Comparison of ENCODE assay signal across 13 cellular contexts in the genomic region with DNA sequence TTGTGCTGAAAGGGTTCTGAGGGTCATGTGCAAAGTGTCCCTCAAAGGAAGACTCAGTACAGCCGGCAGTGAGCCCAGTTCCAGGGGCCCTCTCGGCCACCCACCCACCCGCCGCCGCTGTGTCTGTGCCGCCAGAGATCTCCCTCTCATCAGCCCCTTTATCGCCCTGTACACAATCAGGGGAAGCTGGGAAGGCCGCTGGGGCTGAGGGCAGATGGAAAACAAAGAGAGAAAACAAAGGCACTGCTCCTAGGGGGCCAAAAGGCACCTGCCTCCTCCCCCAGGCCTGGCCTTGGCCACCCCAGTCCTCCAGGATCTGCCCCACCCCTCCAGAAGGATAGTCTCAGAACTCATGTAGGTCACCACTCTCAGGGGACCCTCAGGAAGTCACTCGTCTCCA.
A peak's percentile ranks its signal among the peaks of the same experiment; 100 is the strongest.
DNase-seq lines count a peak whose midpoint lies in the region; ATAC-seq, FAIRE-seq and TF ChIP-seq lines count a peak whose summit lies in the region.
"Had no signal": no experiment of that assay in that cellular context is flagged by ENCODE, and none has a peak within 500 bp of the region (broad histone marks: within the 10 kb centered on the region; RNA-seq: fewer than 3 reads in every experiment).

No MANE protein-coding gene starts in this region.

- H3K27ac ChIP-seq in HepG2 (ENCODE audit: extremely low read length, insufficient read depth, low read length) (no peak overlapping the region), subcutaneous abdominal adipose tissue (ENCODE audit: low read depth, low read length) (peak overlapping the region; percentile 90), A673 (ENCODE audit: low read depth, low read length, poor library complexity, severe bottlenecking) (no peak overlapping the region)

- no peak for TF ChIP-seq CTCF in HepG2 (CRISPR knock-in tag; IDR thresholded peaks at IDR 0.05)
- no peak for TF ChIP-seq CTCF in A673 (conservative IDR thresholded peaks at IDR 0.05; ENCODE audit: low read depth, low read length)

- H3K4me3 ChIP-seq in HepG2 (replicated peaks in 1 of 3; ENCODE audit: insufficient read depth in 1 of 3, low read depth in 2 of 3, low read length in 3 of 3) (no peak overlapping the region), subcutaneous abdominal adipose tissue (ENCODE audit: low read depth in 1 of 5, low read length in 5 of 5) (no peak overlapping the region), A673 (ENCODE audit: low read depth, low read length, poor library complexity, severe bottlenecking) (no peak overlapping the region)

- intact Hi-C loops in HepG2 (cut with micrococcal nuclease; ENCODE audit: unreplicated experiment) (no loop called here), A673 (cut with micrococcal nuclease; ENCODE audit: unreplicated experiment) (no loop called here)

- no peak overlapping the region for H3K4me3 Mint-ChIP-seq in activated CD4-positive, alpha-beta T cell treated with anti-CD3 and anti-CD28 coated beads, Interleukin-2, amount 10 ng/mL, durations not matched to agents 7 days and 5 days
- no peak overlapping the region for H3K4me3 Mint-ChIP-seq in activated naive CD8-positive, alpha-beta T cell
- H3K4me3 Mint-ChIP-seq: WTC11 had no signal

- H3K36me3 Mint-ChIP-seq in activated CD4-positive, alpha-beta T cell treated with anti-CD3 and anti-CD28 coated beads, Interleukin-2, amount 10 ng/mL, durations not matched to agents 7 days and 5 days (ENCODE audit: low read depth): peaks cover 6% of the 10 kb centered on the region
- H3K36me3 Mint-ChIP-seq in activated naive CD8-positive, alpha-beta T cell: no peaks in the 10 kb centered on the region

- BruUV-seq in HepG2 (replicated peaks; lab: Mats Ljungman, UMichigan): no TSS peak
- BruUV-seq in A673 (replicated peaks; lab: Mats Ljungman, UMichigan): no TSS peak

- POLR2A ChIA-PET in activated CD4-positive, alpha-beta T cell treated with anti-CD3 and anti-CD28 coated beads, Interleukin-2, amount 10 ng/mL, durations not matched to agents 7 days and 5 days (lab: Charles Lee): no interaction called here
- POLR2A ChIA-PET in HepG2 (lab: Yijun Ruan, JAX): no interaction called here
- POLR2A ChIA-PET in A673 (lab: Charles Lee; ENCODE audit: low non-redundant PET): no interaction called here

- TF ChIP-seq RAD21 in HepG2 (CRISPR knock-in tag; IDR thresholded peaks at IDR 0.05): no peak

- no peak overlapping the region for H3K4me2 ChIP-seq in HepG2 (ENCODE audit: low read depth, low read length)

- ATAC-seq in HepG2 (no peak), HG02884 (IDR thresholded peaks at IDR 0.05; ENCODE audit: unreplicated experiment) (no peak)
- ATAC-seq: WTC11 had no signal

- H3K4me1 ChIP-seq in HepG2 (ENCODE audit: insufficient read depth, low read length) (peaks cover 48% of the 10 kb centered on the region), subcutaneous abdominal adipose tissue (ENCODE audit: control insufficient read depth in 5 of 5, insufficient read depth in 5 of 5, low read length in 5 of 5) (peaks cover 24 to 89% (median 79%) of the 10 kb centered on the region in 5 donors), A673 (ENCODE audit: insufficient read depth, low read length, poor library complexity, severe bottlenecking) (no peaks in the 10 kb centered on the region)

- H2AFZ ChIP-seq in HepG2 (ENCODE audit: low read length): no peak overlapping the region

- TF ChIP-seq EP300 in HepG2 (IDR thresholded peaks at IDR 0.05; ENCODE audit: low read depth in 2 of 2, low read length in 2 of 2) (no peak), HepG2 (CRISPR knock-in tag; IDR thresholded peaks at IDR 0.05; ENCODE audit: borderline replicate concordance) (no peak)

- in situ Hi-C loops in HepG2 (cut with HindIII; ENCODE audit: extremely low pct_ligation_motif_present, low pct_unique_long_range_greater_than_20kb): no loop called here

- CTCF ChIA-PET in activated CD4-positive, alpha-beta T cell treated with anti-CD3 and anti-CD28 coated beads, Interleukin-2, amount 10 ng/mL, durations not matched to agents 7 days and 5 days (lab: Charles Lee): interaction anchor here (2.0 kb wide), 1 partner anchor 12 kb away, joined by 4 read pairs; no protein-coding TSS in a partner anchor
- CTCF ChIA-PET in HepG2 (lab: Yijun Ruan, JAX; ENCODE audit: low intra/inter-chr PET ratio, low total read pairs) (no interaction called here), A673 (lab: Charles Lee) (no interaction called here)

- H3K27me3 ChIP-seq in HepG2 (ENCODE audit: control insufficient read depth in 1 of 2, insufficient read depth in 2 of 2, low read length in 2 of 2) (no peaks in the 10 kb centered on the region), subcutaneous abdominal adipose tissue (ENCODE audit: control insufficient read depth in 5 of 5, insufficient read depth in 4 of 5, low read length in 5 of 5) (no peaks in the 10 kb centered on the region), A673 (replicated peaks; ENCODE audit: insufficient read depth, low read depth, low read length, poor library complexity) (no peaks in the 10 kb centered on the region)

- peaks cover 39% of the 10 kb centered on the region for H3K4me1 Mint-ChIP-seq in activated CD4-positive, alpha-beta T cell treated with anti-CD3 and anti-CD28 coated beads, Interleukin-2, amount 10 ng/mL, durations not matched to agents 7 days and 5 days
- H3K4me1 Mint-ChIP-seq in activated naive CD8-positive, alpha-beta T cell (ENCODE audit: low read depth): peaks cover 45% of the 10 kb centered on the region

- no peaks in the 10 kb centered on the region for H3K9me3 ChIP-seq in HepG2 (ENCODE audit: low read length)
- no peaks in the 10 kb centered on the region for H3K9me3 ChIP-seq in subcutaneous abdominal adipose tissue (ENCODE audit: control insufficient read depth in 5 of 5, low read length in 5 of 5)
- no peaks in the 10 kb centered on the region for H3K9me3 ChIP-seq in A673 (ENCODE audit: low read depth, low read length, poor library complexity, severe bottlenecking)

- WGBS in HepG2 (ENCODE audit: low lambda C conversion rate): 90% methylated on average over 9 of the region's 9 CpGs

- peaks cover 28% of the 10 kb centered on the region for H3K79me2 ChIP-seq in HepG2 (ENCODE audit: insufficient read depth, low read length)

- TF ChIP-seq POLR2A in HepG2 (IDR thresholded peaks at IDR 0.05; ENCODE audit: insufficient read depth in 1 of 2, low read depth in 2 of 2, low read length in 2 of 2): no peak

- H4K20me1 ChIP-seq in HepG2 (ENCODE audit: insufficient read depth, low read length): peaks cover 22% of the 10 kb centered on the region

- no peak for FAIRE-seq in HepG2 (lab: Jason Lieb, UNC)
- FAIRE-seq: GM18507 had no signal

- peaks cover 35 to 85% of the 10 kb centered on the region in 2 experiments for H3K36me3 ChIP-seq in HepG2 (replicated peaks in 1 of 2; ENCODE audit: control insufficient read depth in 1 of 2, insufficient read depth in 2 of 2, low read length in 2 of 2)
- H3K36me3 ChIP-seq in subcutaneous abdominal adipose tissue (ENCODE audit: control insufficient read depth in 5 of 5, insufficient read depth in 5 of 5, low read length in 5 of 5): peaks cover 0 to 34% (median 29%) of the 10 kb centered on the region in 5 donors
- no peaks in the 10 kb centered on the region for H3K36me3 ChIP-seq in A673 (ENCODE audit: insufficient read depth, low read length, poor library complexity, severe bottlenecking)

- no peaks in the 10 kb centered on the region for H3K27me3 Mint-ChIP-seq in activated CD4-positive, alpha-beta T cell treated with anti-CD3 and anti-CD28 coated beads, Interleukin-2, amount 10 ng/mL, durations not matched to agents 7 days and 5 days
- H3K27me3 Mint-ChIP-seq in activated naive CD8-positive, alpha-beta T cell: no peaks in the 10 kb centered on the region

- H3K9ac ChIP-seq in HepG2 (ENCODE audit: insufficient read depth, low read depth, low read length) (no peak overlapping the region), subcutaneous abdominal adipose tissue (ENCODE audit: low read length in 5 of 5) (peak overlapping the region in 2 of 5 donors; percentile 64 to 66)

- peak overlapping the region; percentile 90 for H3K27ac Mint-ChIP-seq in activated CD4-positive, alpha-beta T cell treated with anti-CD3 and anti-CD28 coated beads, Interleukin-2, amount 10 ng/mL, durations not matched to agents 7 days and 5 days
- H3K27ac Mint-ChIP-seq in activated naive CD8-positive, alpha-beta T cell: peak overlapping the region; percentile 91

- no peak for DNase-seq in activated CD4-positive, alpha-beta T cell treated with anti-CD3 and anti-CD28 coated beads, Interleukin-2, amount 10 ng/mL, durations not matched to agents 7 days and 5 days
- no peak for DNase-seq in activated CD4-positive, alpha-beta T cell treated with anti-CD3 and anti-CD28 coated beads for 4 hours
- DNase-seq in HepG2 (ENCODE audit: low spot score): no peak
- DNase-seq in hepatic stellate cell (ENCODE audit: low spot score): no peak
- DNase-seq in A673 (ENCODE audit: low spot score): no peak
- DNase-seq: activated effector memory CD4-positive, alpha-beta T cell treated with Interleukin-2 at 50 U/mL for 16 hours; foreskin fibroblast; stimulated activated CD4-positive, alpha-beta T cell treated with anti-CD3 and anti-CD28 coated beads, Interleukin-4, amount 100 ng/mL, for 24 hours had no signal

- H3K9me3 Mint-ChIP-seq in activated CD4-positive, alpha-beta T cell treated with anti-CD3 and anti-CD28 coated beads, Interleukin-2, amount 10 ng/mL, durations not matched to agents 7 days and 5 days: no peaks in the 10 kb centered on the region
- no peaks in the 10 kb centered on the region for H3K9me3 Mint-ChIP-seq in activated naive CD8-positive, alpha-beta T cell (ENCODE audit: low read depth)
- H3K9me3 Mint-ChIP-seq: WTC11 had no signal

TF ChIP-seq in HepG2, 621 proteins besides CTCF, POLR2A, EP300 and RAD21 (continues in another document):
- no peak for TF ChIP-seq PAWR (CRISPR knock-in tag; IDR thresholded peaks at IDR 0.05; ENCODE audit: borderline replicate concordance)
